1 cellular context compared by ENCODE assay signal in genomic region chr18:22689711-22690110, GRCh38.
TF ChIP-seq lines count a peak whose summit lies in the region.

No MANE protein-coding gene starts in this region.

TF ChIP-seq in SK-N-SH, 30 proteins besides CTCF, POLR2A, EP300 and RAD21 (continued from another document):
- no peak for TF ChIP-seq SIN3A (IDR thresholded peaks at IDR 0.05; ENCODE audit: borderline replicate concordance, low read depth, low read length)
